ENCODE assay signal across 17 cellular contexts in the genomic region with DNA sequence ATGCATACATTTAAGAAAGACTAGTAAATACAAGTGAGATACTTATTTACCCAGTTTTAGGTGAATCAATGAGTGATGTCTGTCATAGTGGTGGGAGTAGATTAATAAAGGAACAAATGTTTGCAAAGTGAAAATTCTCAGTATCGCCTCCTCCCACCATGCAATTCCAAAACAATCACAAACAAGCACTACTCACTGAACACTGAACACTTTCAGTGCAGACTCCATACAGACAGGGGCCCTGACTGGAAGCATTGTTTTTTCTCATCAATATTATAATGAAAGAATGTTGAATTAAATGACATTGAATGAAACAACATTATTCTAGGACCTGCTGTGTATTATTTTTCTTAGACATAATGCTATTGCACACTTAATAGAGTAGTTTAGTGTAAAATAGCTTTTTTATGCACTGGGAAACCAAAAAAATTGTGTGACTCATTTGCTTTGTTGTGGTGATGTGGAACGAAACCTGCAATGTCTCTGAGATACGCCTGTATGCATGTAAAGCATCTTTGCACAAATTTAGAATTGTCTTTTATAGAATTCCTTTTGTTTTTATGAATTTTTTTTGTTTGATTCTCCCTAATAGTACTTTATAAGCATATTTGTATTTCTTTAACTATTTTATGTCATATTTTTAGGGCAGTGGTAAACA.
A peak's percentile ranks its signal among the peaks of the same experiment; 100 is the strongest.
DNase-seq lines count a peak whose midpoint lies in the region; ATAC-seq and TF ChIP-seq lines count a peak whose summit lies in the region.
"Had no signal": no experiment of that assay in that cellular context is flagged by ENCODE, and none has a peak within 500 bp of the region (broad histone marks: within the 10 kb centered on the region; RNA-seq: fewer than 3 reads in every experiment).

No MANE protein-coding gene starts in this region.

- TF ChIP-seq CTCF in nephron progenitor cell (IDR thresholded peaks at IDR 0.05): no peak
- TF ChIP-seq CTCF in chondrocyte (IDR thresholded peaks at IDR 0.05): no peak

- intact Hi-C loops in activated naive CD4-positive, alpha-beta T cell treated with anti-CD3 and anti-CD28 coated beads for 36 hours (cut with micrococcal nuclease): loop anchor here (1.0 kb wide), 2 partner anchors 12 to 19 kb away; no protein-coding TSS in a partner anchor

- ATAC-seq in HG03039 (IDR thresholded peaks at IDR 0.05; ENCODE audit: unreplicated experiment): no peak
- ATAC-seq: left lung had no signal

- DNase-seq in activated naive CD4-positive, alpha-beta T cell treated with anti-CD3 and anti-CD28 coated beads for 36 hours: peak; percentile 52
- DNase-seq in activated naive CD4-positive, alpha-beta T cell (lab: John Stamatoyannopoulos, UW): no peak
- DNase-seq in SW480 (ENCODE audit: low spot score) (peak; percentile 4), nephron progenitor cell (no peak), AG08396 (ENCODE audit: low spot score) (no peak), chondrocyte (ENCODE audit: low spot score) (no peak)
- peak; percentile 8 for DNase-seq in activated naive CD8-positive, alpha-beta T cell treated with anti-CD3 and anti-CD28 coated beads for 36 hours
- DNase-seq: DMS153, GF-D8, GOT3, KG1, left lung, midbrain, NCI-H1694 treated with DMSO at 0.1 percent for 48 hours, NCI-H69 had no signal

- no peak overlapping the region for H3K4me3 Mint-ChIP-seq in activated naive CD4-positive, alpha-beta T cell treated with anti-CD3 and anti-CD28 coated beads for 36 hours
- no peak overlapping the region for H3K4me3 Mint-ChIP-seq in activated naive CD8-positive, alpha-beta T cell treated with anti-CD3 and anti-CD28 coated beads for 36 hours
- H3K4me3 Mint-ChIP-seq in nephron progenitor cell (no peak overlapping the region), chondrocyte (ENCODE audit: unreplicated experiment) (no peak overlapping the region)
- H3K4me3 Mint-ChIP-seq: type B pancreatic cell had no signal

- peaks cover 5% of the 10 kb centered on the region for H3K9me3 Mint-ChIP-seq in activated naive CD4-positive, alpha-beta T cell treated with anti-CD3 and anti-CD28 coated beads for 36 hours
- peaks cover 6% of the 10 kb centered on the region for H3K9me3 Mint-ChIP-seq in activated naive CD8-positive, alpha-beta T cell treated with anti-CD3 and anti-CD28 coated beads for 36 hours
- H3K9me3 Mint-ChIP-seq in nephron progenitor cell (peaks cover 23% of the 10 kb centered on the region), chondrocyte (ENCODE audit: low read depth) (peaks cover 17% of the 10 kb centered on the region)

- H3K27me3 Mint-ChIP-seq in activated naive CD4-positive, alpha-beta T cell treated with anti-CD3 and anti-CD28 coated beads for 36 hours (ENCODE audit: low read depth): no peaks in the 10 kb centered on the region
- H3K27me3 Mint-ChIP-seq in activated naive CD8-positive, alpha-beta T cell treated with anti-CD3 and anti-CD28 coated beads for 36 hours: no peaks in the 10 kb centered on the region
- H3K27me3 Mint-ChIP-seq in nephron progenitor cell (ENCODE audit: low read depth, poor library complexity): no peaks in the 10 kb centered on the region
- H3K27me3 Mint-ChIP-seq in chondrocyte (ENCODE audit: low read depth): no peaks in the 10 kb centered on the region
- H3K27me3 Mint-ChIP-seq: type B pancreatic cell had no signal

- CTCF ChIA-PET in activated naive CD4-positive, alpha-beta T cell treated with anti-CD3 and anti-CD28 coated beads for 36 hours (lab: Charles Lee): interaction anchor here (1.7 kb wide), 1 partner anchor 12 kb away, joined by 6 read pairs; no protein-coding TSS in a partner anchor

- H3K4me1 Mint-ChIP-seq in activated naive CD4-positive, alpha-beta T cell treated with anti-CD3 and anti-CD28 coated beads for 36 hours (ENCODE audit: low read depth): peaks cover 46% of the 10 kb centered on the region
- H3K4me1 Mint-ChIP-seq in activated naive CD8-positive, alpha-beta T cell treated with anti-CD3 and anti-CD28 coated beads for 36 hours: peaks cover 49% of the 10 kb centered on the region
- H3K4me1 Mint-ChIP-seq in nephron progenitor cell: no peaks in the 10 kb centered on the region
- peaks cover 3% of the 10 kb centered on the region for H3K4me1 Mint-ChIP-seq in chondrocyte (ENCODE audit: low read depth)

- H3K36me3 Mint-ChIP-seq in activated naive CD4-positive, alpha-beta T cell treated with anti-CD3 and anti-CD28 coated beads for 36 hours (ENCODE audit: low read depth): peaks cover 18% of the 10 kb centered on the region
- peaks cover 34% of the 10 kb centered on the region for H3K36me3 Mint-ChIP-seq in activated naive CD8-positive, alpha-beta T cell treated with anti-CD3 and anti-CD28 coated beads for 36 hours
- H3K36me3 Mint-ChIP-seq in nephron progenitor cell (ENCODE audit: low read depth) (peaks cover 38% of the 10 kb centered on the region), chondrocyte (ENCODE audit: low read depth) (peaks cover 19% of the 10 kb centered on the region)

- H3K27ac Mint-ChIP-seq in activated naive CD4-positive, alpha-beta T cell treated with anti-CD3 and anti-CD28 coated beads for 36 hours: no peak overlapping the region
- peak overlapping the region; percentile 27 for H3K27ac Mint-ChIP-seq in activated naive CD8-positive, alpha-beta T cell treated with anti-CD3 and anti-CD28 coated beads for 36 hours
- H3K27ac Mint-ChIP-seq in nephron progenitor cell (peak overlapping the region; percentile 54), chondrocyte (ENCODE audit: unreplicated experiment) (no peak overlapping the region)
- H3K27ac Mint-ChIP-seq: type B pancreatic cell had no signal

Comparison
In these comparisons a context has a peak if more than half of its experiments do, and no peak if none do; other contexts are left out.
1. DNase-seq: peak in activated naive CD4-positive, alpha-beta T cell treated with anti-CD3 and anti-CD28 coated beads for 36 hours (single experiment), SW480 (single experiment) and activated naive CD8-positive, alpha-beta T cell treated with anti-CD3 and anti-CD28 coated beads for 36 hours (single experiment); none in activated naive CD4-positive, alpha-beta T cell (0 of 4), nephron progenitor cell (single experiment), AG08396 (single experiment) and chondrocyte (single experiment).
2. H3K27ac Mint-ChIP-seq: peak in activated naive CD8-positive, alpha-beta T cell treated with anti-CD3 and anti-CD28 coated beads for 36 hours (single experiment) and nephron progenitor cell (single experiment); none in activated naive CD4-positive, alpha-beta T cell treated with anti-CD3 and anti-CD28 coated beads for 36 hours (single experiment) and chondrocyte (single experiment).